ENCODE assay signal across 2 cellular contexts in the genomic region with DNA sequence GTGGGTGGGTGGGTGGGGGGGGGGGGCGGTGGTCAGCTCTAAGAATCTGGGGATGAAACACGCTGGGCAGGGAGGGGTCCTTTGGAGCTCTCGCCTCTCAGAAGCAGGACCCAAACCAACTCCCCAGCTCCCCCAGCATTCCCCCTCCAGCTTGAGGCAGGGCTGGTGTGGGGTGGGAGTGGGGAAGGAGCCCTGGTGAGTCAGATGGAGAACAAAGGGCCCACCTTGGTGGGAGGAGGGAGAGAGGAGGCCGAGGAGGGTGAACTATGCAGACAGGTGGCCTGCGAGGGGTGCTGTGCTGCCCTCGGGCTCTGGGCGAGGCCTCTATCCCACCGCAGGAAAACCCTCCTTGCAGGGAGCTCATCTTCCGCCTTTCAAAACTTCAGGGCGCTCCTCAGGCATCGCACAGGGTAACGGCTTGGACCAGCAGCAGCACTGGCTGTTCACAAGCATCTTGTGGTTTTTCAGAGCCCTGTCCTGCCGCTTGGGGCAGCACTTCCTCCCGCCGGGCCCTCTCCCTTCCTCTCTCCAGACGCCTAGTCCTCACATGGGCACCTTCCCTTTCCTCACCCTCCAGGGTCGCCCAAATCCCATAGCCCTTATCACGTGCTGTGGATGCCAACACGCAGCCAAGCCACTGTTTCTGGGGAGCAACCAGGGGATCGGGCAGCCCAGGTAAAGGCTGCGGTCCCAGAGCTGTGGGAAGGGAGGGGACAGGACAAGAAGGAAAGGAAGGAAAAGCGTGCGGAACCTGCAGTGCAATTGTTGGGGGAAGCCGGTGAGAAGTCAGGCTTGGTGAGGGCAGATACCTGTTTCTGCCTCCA.
A peak's percentile ranks its signal among the peaks of the same experiment; 100 is the strongest.
TF ChIP-seq lines count a peak whose summit lies in the region.

No MANE protein-coding gene starts in this region.

TF ChIP-seq in HEK293, 187 proteins besides CTCF, POLR2A, EP300 and RAD21 (continues in another document):
- TF ChIP-seq ZBTB17 (tag by site-specific recombination; IDR thresholded peaks at IDR 0.05) = peak; percentile 60
- no peak for TF ChIP-seq GLI4 (tag by site-specific recombination; IDR thresholded peaks at IDR 0.05)
- 0 out of 2 replicates have a peak, but pooled peaks have one; percentile 78 for TF ChIP-seq ZNF530 (tag by site-specific recombination; IDR thresholded peaks at IDR 0.05; ENCODE audit: low read depth)
- TF ChIP-seq ZNF214 (tag by site-specific recombination; IDR thresholded peaks at IDR 0.05; ENCODE audit: borderline replicate concordance) = no peak
- no peak for TF ChIP-seq ZNF791 (tag by site-specific recombination; IDR thresholded peaks at IDR 0.05)
- TF ChIP-seq SETDB1 (IDR thresholded peaks at IDR 0.05; ENCODE audit: insufficient read length, low read length) = no peak
- TF ChIP-seq ZFP69B (tag by site-specific recombination; IDR thresholded peaks at IDR 0.05) = 0 out of 2 replicates have a peak, but pooled peaks have one; percentile 29
- TF ChIP-seq, protein P1, sequence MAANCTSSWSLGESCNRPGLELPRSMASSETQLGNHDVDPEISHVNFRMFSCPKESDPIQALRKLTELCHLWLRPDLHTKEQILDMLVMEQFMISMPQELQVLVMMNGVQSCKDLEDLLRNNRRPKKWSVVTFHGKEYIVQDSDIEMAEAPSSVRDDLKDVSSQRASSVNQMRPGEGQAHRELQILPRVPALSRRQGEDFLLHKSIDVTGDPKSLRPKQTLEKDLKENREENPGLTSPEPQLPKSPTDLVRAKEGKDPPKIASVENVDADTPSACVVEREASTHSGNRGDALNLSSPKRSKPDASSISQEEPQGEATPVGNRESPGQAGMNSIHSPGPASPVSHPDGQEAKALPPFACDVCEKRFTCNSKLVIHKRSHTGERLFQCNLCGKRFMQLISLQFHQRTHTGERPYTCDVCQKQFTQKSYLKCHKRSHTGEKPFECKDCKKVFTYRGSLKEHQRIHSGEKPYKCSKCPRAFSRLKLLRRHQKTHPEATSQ (tag by site-specific recombination; IDR thresholded peaks at IDR 0.05) = no peak
- TF ChIP-seq ZBTB20 (tag by site-specific recombination; IDR thresholded peaks at IDR 0.05) = 0 out of 2 replicates have a peak, but pooled peaks have one; percentile 19
- TF ChIP-seq BCL11B (tag by site-specific recombination; IDR thresholded peaks at IDR 0.05; ENCODE audit: low read depth) = no peak
- TF ChIP-seq ZFP3 (tag by site-specific recombination; IDR thresholded peaks at IDR 0.05; ENCODE audit: low read depth) = no peak
- TF ChIP-seq ZNF510 (tag by site-specific recombination; IDR thresholded peaks at IDR 0.05; ENCODE audit: insufficient replicate concordance) = no peak
- TF ChIP-seq ZNF548 (tag by site-specific recombination; IDR thresholded peaks at IDR 0.05) = no peak
- TF ChIP-seq ZSCAN30 (tag by site-specific recombination; IDR thresholded peaks at IDR 0.05) = no peak
- TF ChIP-seq ZBTB8A (tag by site-specific recombination; IDR thresholded peaks at IDR 0.05) = peak; percentile 92
- TF ChIP-seq PRDM1 (tag by site-specific recombination; IDR thresholded peaks at IDR 0.05) = peak; percentile 95
- no peak for TF ChIP-seq ZNF654 (tag by site-specific recombination; IDR thresholded peaks at IDR 0.05; ENCODE audit: low read depth)
- TF ChIP-seq ZXDB (tag by site-specific recombination; IDR thresholded peaks at IDR 0.05) = no peak
- TF ChIP-seq, protein P2, sequence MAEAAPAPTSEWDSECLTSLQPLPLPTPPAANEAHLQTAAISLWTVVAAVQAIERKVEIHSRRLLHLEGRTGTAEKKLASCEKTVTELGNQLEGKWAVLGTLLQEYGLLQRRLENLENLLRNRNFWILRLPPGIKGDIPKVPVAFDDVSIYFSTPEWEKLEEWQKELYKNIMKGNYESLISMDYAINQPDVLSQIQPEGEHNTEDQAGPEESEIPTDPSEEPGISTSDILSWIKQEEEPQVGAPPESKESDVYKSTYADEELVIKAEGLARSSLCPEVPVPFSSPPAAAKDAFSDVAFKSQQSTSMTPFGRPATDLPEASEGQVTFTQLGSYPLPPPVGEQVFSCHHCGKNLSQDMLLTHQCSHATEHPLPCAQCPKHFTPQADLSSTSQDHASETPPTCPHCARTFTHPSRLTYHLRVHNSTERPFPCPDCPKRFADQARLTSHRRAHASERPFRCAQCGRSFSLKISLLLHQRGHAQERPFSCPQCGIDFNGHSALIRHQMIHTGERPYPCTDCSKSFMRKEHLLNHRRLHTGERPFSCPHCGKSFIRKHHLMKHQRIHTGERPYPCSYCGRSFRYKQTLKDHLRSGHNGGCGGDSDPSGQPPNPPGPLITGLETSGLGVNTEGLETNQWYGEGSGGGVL (tag by site-specific recombination; IDR thresholded peaks at IDR 0.05) = peak; percentile 85
- TF ChIP-seq, protein P3, sequence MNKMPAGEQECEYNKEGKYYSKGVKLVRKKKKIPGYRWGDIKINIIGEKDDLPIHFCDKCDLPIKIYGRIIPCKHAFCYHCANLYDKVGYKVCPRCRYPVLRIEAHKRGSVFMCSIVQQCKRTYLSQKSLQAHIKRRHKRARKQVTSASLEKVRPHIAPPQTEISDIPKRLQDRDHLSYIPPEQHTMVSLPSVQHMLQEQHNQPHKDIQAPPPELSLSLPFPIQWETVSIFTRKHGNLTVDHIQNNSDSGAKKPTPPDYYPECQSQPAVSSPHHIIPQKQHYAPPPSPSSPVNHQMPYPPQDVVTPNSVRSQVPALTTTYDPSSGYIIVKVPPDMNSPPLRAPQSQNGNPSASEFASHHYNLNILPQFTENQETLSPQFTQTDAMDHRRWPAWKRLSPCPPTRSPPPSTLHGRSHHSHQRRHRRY (tag by site-specific recombination; IDR thresholded peaks at IDR 0.05) = no peak
- no peak for TF ChIP-seq ZNF394 (tag by site-specific recombination; IDR thresholded peaks at IDR 0.05; ENCODE audit: borderline replicate concordance)
- TF ChIP-seq ZNF776 (tag by site-specific recombination; IDR thresholded peaks at IDR 0.05; ENCODE audit: borderline replicate concordance) = no peak
- TF ChIP-seq, protein P4, sequence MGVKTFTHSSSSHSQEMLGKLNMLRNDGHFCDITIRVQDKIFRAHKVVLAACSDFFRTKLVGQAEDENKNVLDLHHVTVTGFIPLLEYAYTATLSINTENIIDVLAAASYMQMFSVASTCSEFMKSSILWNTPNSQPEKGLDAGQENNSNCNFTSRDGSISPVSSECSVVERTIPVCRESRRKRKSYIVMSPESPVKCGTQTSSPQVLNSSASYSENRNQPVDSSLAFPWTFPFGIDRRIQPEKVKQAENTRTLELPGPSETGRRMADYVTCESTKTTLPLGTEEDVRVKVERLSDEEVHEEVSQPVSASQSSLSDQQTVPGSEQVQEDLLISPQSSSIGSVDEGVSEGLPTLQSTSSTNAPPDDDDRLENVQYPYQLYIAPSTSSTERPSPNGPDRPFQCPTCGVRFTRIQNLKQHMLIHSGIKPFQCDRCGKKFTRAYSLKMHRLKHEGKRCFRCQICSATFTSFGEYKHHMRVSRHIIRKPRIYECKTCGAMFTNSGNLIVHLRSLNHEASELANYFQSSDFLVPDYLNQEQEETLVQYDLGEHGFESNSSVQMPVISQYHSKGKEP (tag by site-specific recombination; IDR thresholded peaks at IDR 0.05) = no peak
- TF ChIP-seq ZNF121 (tag by site-specific recombination; IDR thresholded peaks at IDR 0.05) = no peak
- TF ChIP-seq, protein P5, sequence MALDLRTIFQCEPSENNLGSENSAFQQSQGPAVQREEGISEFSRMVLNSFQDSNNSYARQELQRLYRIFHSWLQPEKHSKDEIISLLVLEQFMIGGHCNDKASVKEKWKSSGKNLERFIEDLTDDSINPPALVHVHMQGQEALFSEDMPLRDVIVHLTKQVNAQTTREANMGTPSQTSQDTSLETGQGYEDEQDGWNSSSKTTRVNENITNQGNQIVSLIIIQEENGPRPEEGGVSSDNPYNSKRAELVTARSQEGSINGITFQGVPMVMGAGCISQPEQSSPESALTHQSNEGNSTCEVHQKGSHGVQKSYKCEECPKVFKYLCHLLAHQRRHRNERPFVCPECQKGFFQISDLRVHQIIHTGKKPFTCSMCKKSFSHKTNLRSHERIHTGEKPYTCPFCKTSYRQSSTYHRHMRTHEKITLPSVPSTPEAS (tag by site-specific recombination; IDR thresholded peaks at IDR 0.05) = no peak

TF ChIP-seq in K562, 482 proteins besides CTCF, POLR2A, EP300 and RAD21:
- TF ChIP-seq ZNF785 (CRISPR knock-in tag; IDR thresholded peaks at IDR 0.05) = no peak
- peak; percentile 54; the same call in 1 of the 2 replicates for TF ChIP-seq MTA3 (IDR thresholded peaks at IDR 0.05; ENCODE audit: borderline replicate concordance)
- no peak for TF ChIP-seq ZKSCAN8 (CRISPR knock-in tag; IDR thresholded peaks at IDR 0.05)
- peak; percentile 86; the same call in 1 of the 2 replicates for TF ChIP-seq ESRRA (IDR thresholded peaks at IDR 0.05; ENCODE audit: borderline replicate concordance, low read depth)
- TF ChIP-seq, protein P6, sequence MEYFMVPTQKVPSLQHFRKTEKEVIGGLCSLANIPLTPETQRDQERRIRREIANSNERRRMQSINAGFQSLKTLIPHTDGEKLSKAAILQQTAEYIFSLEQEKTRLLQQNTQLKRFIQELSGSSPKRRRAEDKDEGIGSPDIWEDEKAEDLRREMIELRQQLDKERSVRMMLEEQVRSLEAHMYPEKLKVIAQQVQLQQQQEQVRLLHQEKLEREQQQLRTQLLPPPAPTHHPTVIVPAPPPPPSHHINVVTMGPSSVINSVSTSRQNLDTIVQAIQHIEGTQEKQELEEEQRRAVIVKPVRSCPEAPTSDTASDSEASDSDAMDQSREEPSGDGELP (CRISPR knock-in tag; IDR thresholded peaks at IDR 0.05; ENCODE audit: borderline replicate concordance) = peak; percentile 59; the same call in 1 of the 2 replicates
- TF ChIP-seq, protein P7, sequence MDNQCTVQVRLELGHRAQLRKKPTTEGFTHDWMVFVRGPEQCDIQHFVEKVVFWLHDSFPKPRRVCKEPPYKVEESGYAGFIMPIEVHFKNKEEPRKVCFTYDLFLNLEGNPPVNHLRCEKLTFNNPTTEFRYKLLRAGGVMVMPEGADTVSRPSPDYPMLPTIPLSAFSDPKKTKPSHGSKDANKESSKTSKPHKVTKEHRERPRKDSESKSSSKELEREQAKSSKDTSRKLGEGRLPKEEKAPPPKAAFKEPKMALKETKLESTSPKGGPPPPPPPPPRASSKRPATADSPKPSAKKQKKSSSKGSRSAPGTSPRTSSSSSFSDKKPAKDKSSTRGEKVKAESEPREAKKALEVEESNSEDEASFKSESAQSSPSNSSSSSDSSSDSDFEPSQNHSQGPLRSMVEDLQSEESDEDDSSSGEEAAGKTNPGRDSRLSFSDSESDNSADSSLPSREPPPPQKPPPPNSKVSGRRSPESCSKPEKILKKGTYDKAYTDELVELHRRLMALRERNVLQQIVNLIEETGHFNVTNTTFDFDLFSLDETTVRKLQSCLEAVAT (IDR thresholded peaks at IDR 0.05) = peak in 1 of 2 experiments; percentile 73; a peak in 2 of 4 replicates
- peak; percentile 97 for TF ChIP-seq CBFB (CRISPR knock-in tag; IDR thresholded peaks at IDR 0.05)
- peak; percentile 51; the same call in 1 of the 2 replicates for TF ChIP-seq RB1 (IDR thresholded peaks at IDR 0.05; ENCODE audit: low read depth)
- TF ChIP-seq MAZ (CRISPR knock-in tag; conservative IDR thresholded peaks at IDR 0.05 in 1 of 2, IDR thresholded peaks at IDR 0.05 in 1 of 2) = peak in 1 of 2 experiments; percentile 23; a peak in 1 of 4 replicates
- TF ChIP-seq, protein P8, sequence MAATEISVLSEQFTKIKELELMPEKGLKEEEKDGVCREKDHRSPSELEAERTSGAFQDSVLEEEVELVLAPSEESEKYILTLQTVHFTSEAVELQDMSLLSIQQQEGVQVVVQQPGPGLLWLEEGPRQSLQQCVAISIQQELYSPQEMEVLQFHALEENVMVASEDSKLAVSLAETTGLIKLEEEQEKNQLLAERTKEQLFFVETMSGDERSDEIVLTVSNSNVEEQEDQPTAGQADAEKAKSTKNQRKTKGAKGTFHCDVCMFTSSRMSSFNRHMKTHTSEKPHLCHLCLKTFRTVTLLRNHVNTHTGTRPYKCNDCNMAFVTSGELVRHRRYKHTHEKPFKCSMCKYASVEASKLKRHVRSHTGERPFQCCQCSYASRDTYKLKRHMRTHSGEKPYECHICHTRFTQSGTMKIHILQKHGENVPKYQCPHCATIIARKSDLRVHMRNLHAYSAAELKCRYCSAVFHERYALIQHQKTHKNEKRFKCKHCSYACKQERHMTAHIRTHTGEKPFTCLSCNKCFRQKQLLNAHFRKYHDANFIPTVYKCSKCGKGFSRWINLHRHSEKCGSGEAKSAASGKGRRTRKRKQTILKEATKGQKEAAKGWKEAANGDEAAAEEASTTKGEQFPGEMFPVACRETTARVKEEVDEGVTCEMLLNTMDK (IDR thresholded peaks at IDR 0.05; ENCODE audit: borderline replicate concordance, insufficient read depth, low read depth, low read length, poor library complexity, severe bottlenecking) = peak; percentile 75
- TF ChIP-seq, protein P9, sequence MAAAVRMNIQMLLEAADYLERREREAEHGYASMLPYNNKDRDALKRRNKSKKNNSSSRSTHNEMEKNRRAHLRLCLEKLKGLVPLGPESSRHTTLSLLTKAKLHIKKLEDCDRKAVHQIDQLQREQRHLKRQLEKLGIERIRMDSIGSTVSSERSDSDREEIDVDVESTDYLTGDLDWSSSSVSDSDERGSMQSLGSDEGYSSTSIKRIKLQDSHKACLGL (CRISPR knock-in tag; IDR thresholded peaks at IDR 0.05; ENCODE audit: borderline replicate concordance, poor library complexity, severe bottlenecking) = no peak
- 0 out of 2 replicates have a peak, but pooled peaks have one; percentile 13 for TF ChIP-seq RBFOX2 (IDR thresholded peaks at IDR 0.05; ENCODE audit: low read depth, low read length)
- TF ChIP-seq POLR2G (IDR thresholded peaks at IDR 0.05; ENCODE audit: low read depth, low read length) = 0 out of 2 replicates have a peak, but pooled peaks have one; percentile 22
- TF ChIP-seq CXXC5 (CRISPR knock-in tag; IDR thresholded peaks at IDR 0.05) = no peak
- no peak for TF ChIP-seq CBFA2T2 (conservative IDR thresholded peaks at IDR 0.05)
- 0 out of 2 replicates have a peak, but pooled peaks have one; percentile 29 for TF ChIP-seq EHMT2 (IDR thresholded peaks at IDR 0.05)
- no peak for TF ChIP-seq FIP1L1 (IDR thresholded peaks at IDR 0.05; ENCODE audit: low read depth, low read length, poor library complexity, severe bottlenecking)
- 0 out of 2 replicates have a peak, but pooled peaks have one; percentile 7 for TF ChIP-seq SMC3 (conservative IDR thresholded peaks at IDR 0.05; ENCODE audit: insufficient read depth, low read depth, low read length)
- TF ChIP-seq XRCC5 (IDR thresholded peaks at IDR 0.05; ENCODE audit: low read depth, low read length) = peak; percentile 68; the same call in 1 of the 2 replicates
- 0 out of 2 replicates have a peak, but pooled peaks have one; percentile 27 for TF ChIP-seq ZC3H11A (IDR thresholded peaks at IDR 0.05; ENCODE audit: low read depth, low read length)
- peak; percentile 42 for TF ChIP-seq RBM39 (optimal IDR thresholded peaks at IDR 0.05; ENCODE audit: low read depth, low read length)
- peak in 1 of 2 experiments; percentile 60; a peak in 1 of 4 replicates for TF ChIP-seq RCOR1 (IDR thresholded peaks at IDR 0.05; ENCODE audit: borderline replicate concordance in 1 of 2, low read depth in 2 of 2, low read length in 2 of 2)
- peak; percentile 83 for TF ChIP-seq SPI1 (IDR thresholded peaks at IDR 0.05; ENCODE audit: borderline replicate concordance, low read depth, low read length)
- no peak for TF ChIP-seq TAL1 (IDR thresholded peaks at IDR 0.05)
- TF ChIP-seq CTBP1 (IDR thresholded peaks at IDR 0.05; ENCODE audit: borderline replicate concordance) = peak; percentile 79; the same call in 1 of the 2 replicates
- TF ChIP-seq SMAD4 (CRISPR knock-in tag; conservative IDR thresholded peaks at IDR 0.05) = 0 out of 2 replicates have a peak, but pooled peaks have one; percentile 21
- 0 out of 2 replicates have a peak, but pooled peaks have one; percentile 35 for TF ChIP-seq HDAC2 (IDR thresholded peaks at IDR 0.05)
TF ChIP-seq in K562: peak in this region for 20.
